29 cellular contexts compared by ENCODE assay signal in genomic region chr10:111885919-111886318, GRCh38.
"Had no signal": no experiment of that assay in that cellular context is flagged by ENCODE, and none has a peak within 500 bp of the region (broad histone marks: within the 10 kb centered on the region; RNA-seq: fewer than 3 reads in every experiment).

No MANE protein-coding gene starts in this region.

- H3K4me3 Mint-ChIP-seq: stimulated activated effector memory CD8-positive, alpha-beta T cell treated with anti-CD3 and anti-CD28 coated beads, Interleukin-12 subunit alpha, Interleukin-12 subunit beta, amount 100 ng/mL, for 72 hours; stimulated activated memory B cell treated with anti-CD40 and anti-IgM and Interleukin-4, amounts not matched to agents 10 μg/mL and 1 μg/mL and 100 μg/mL, for 72 hours; stimulated activated naive B cell treated with anti-CD40 and anti-IgM and Interleukin-4, amounts not matched to agents 10 μg/mL and 1 μg/mL and 100 μg/mL, for 72 hours; stimulated activated naive CD8-positive, alpha-beta T cell treated with anti-CD3 and anti-CD28 coated beads, Interleukin-15, amount 100 ng/mL, for 72 hours; stimulated activated naive CD8-positive, alpha-beta T cell treated with anti-CD3 and anti-CD28 coated beads, Interleukin-15, Interleukin-2, amounts not matched to agents 100 ng/mL and 50 ng/mL, for 24 hours; type B pancreatic cell had no signal

- ATAC-seq: stimulated activated effector memory CD8-positive, alpha-beta T cell treated with anti-CD3 and anti-CD28 coated beads, Interleukin-12 subunit alpha, Interleukin-12 subunit beta, amount 100 ng/mL, for 72 hours; stimulated activated memory B cell treated with anti-CD40 and anti-IgM and Interleukin-4, amounts not matched to agents 10 μg/mL and 1 μg/mL and 100 μg/mL, for 72 hours; stimulated activated naive B cell treated with anti-CD40 and anti-IgM and Interleukin-4, amounts not matched to agents 10 μg/mL and 1 μg/mL and 100 μg/mL, for 72 hours; stimulated activated naive CD8-positive, alpha-beta T cell treated with anti-CD3 and anti-CD28 coated beads, Interleukin-15, amount 100 ng/mL, for 72 hours; stimulated activated naive CD8-positive, alpha-beta T cell treated with anti-CD3 and anti-CD28 coated beads, Interleukin-15, Interleukin-2, amounts not matched to agents 100 U/mL and 50 U/mL, for 24 hours; upper lobe of right lung had no signal

- H3K9me3 ChIP-seq: suprapubic skin, testis, thoracic aorta, thyroid gland, tibial artery, transverse colon, upper lobe of left lung, upper lobe of right lung, uterus, vagina had no signal

- H3K4me1 ChIP-seq: stomach, suprapubic skin, testis, thyroid gland, tibial artery, tibial nerve, transverse colon, upper lobe of left lung, upper lobe of right lung, uterus, vagina had no signal

- H3K27ac Mint-ChIP-seq: stimulated activated effector memory CD8-positive, alpha-beta T cell treated with anti-CD3 and anti-CD28 coated beads, Interleukin-12 subunit alpha, Interleukin-12 subunit beta, amount 100 ng/mL, for 72 hours; stimulated activated memory B cell treated with anti-CD40 and anti-IgM and Interleukin-4, amounts not matched to agents 10 μg/mL and 1 μg/mL and 100 μg/mL, for 72 hours; stimulated activated naive B cell treated with anti-CD40 and anti-IgM and Interleukin-4, amounts not matched to agents 10 μg/mL and 1 μg/mL and 100 μg/mL, for 72 hours; stimulated activated naive CD8-positive, alpha-beta T cell treated with anti-CD3 and anti-CD28 coated beads, Interleukin-15, amount 100 ng/mL, for 72 hours; stimulated activated naive CD8-positive, alpha-beta T cell treated with anti-CD3 and anti-CD28 coated beads, Interleukin-15, Interleukin-2, amounts not matched to agents 100 ng/mL and 50 ng/mL, for 24 hours; type B pancreatic cell had no signal

- H3K36me3 ChIP-seq: stomach, suprapubic skin, thoracic aorta, thyroid gland, tibial artery, tibial nerve, transverse colon, upper lobe of left lung, upper lobe of right lung, uterus, vagina had no signal

- H3K4me3 ChIP-seq: stomach, suprapubic skin, testis, thoracic aorta, thyroid gland, tibial artery, tibial nerve, transverse colon, upper lobe of left lung, upper lobe of right lung, uterus, vagina had no signal

- H3K27me3 Mint-ChIP-seq: stimulated activated memory B cell treated with anti-CD40 and anti-IgM and Interleukin-4, amounts not matched to agents 10 μg/mL and 1 μg/mL and 100 μg/mL, for 72 hours; stimulated activated naive B cell treated with anti-CD40 and anti-IgM and Interleukin-4, amounts not matched to agents 10 μg/mL and 1 μg/mL and 100 μg/mL, for 72 hours had no signal

- H3K27me3 ChIP-seq: stomach, suprapubic skin, testis, thyroid gland, tibial artery, tibial nerve, transverse colon, upper lobe of left lung, upper lobe of right lung, uterus, vagina had no signal

- H3K36me3 Mint-ChIP-seq: stimulated activated effector memory CD8-positive, alpha-beta T cell treated with anti-CD3 and anti-CD28 coated beads, Interleukin-12 subunit alpha, Interleukin-12 subunit beta, amount 100 ng/mL, for 72 hours; stimulated activated memory B cell treated with anti-CD40 and anti-IgM and Interleukin-4, amounts not matched to agents 10 μg/mL and 1 μg/mL and 100 μg/mL, for 72 hours; type B pancreatic cell had no signal

- DNase-seq: stimulated activated CD4-positive, alpha-beta T cell treated with anti-CD3 and anti-CD28 coated beads, Interleukin-2, amount 100 ng/mL, for 48 hours; stimulated activated CD4-positive, alpha-beta T cell treated with anti-CD3 and anti-CD28 coated beads, Interleukin-4, amount 100 ng/mL, for 1 hour; stimulated activated CD4-positive, alpha-beta T cell treated with anti-CD3 and anti-CD28 coated beads, Interleukin-4, amount 100 ng/mL, for 24 hours; stimulated activated CD4-positive, alpha-beta T cell treated with anti-CD3 and anti-CD28 coated beads, Interleukin-4, amount 100 ng/mL, for 4 hours; stimulated activated CD8-positive, alpha-beta memory T cell treated with anti-CD3 and anti-CD28 coated beads, Interleukin-4, amount 100 ng/mL, for 48 hours; stimulated activated naive B cell treated with anti-CD40 and anti-IgM and Interleukin-4, amounts not matched to agents 10 μg/mL and 1 μg/mL and 100 μg/mL, for 72 hours; stimulated activated naive CD4-positive, alpha-beta T cell; stimulated activated naive CD4-positive, alpha-beta T cell treated with Interleukin-2 at 50 U/mL for 16 hours; stimulated activated naive CD8-positive, alpha-beta T cell treated with anti-CD3 and anti-CD28 coated beads, Interleukin-15, amount 100 ng/mL, for 72 hours; stimulated activated naive CD8-positive, alpha-beta T cell treated with anti-CD3 and anti-CD28 coated beads, Interleukin-15, Interleukin-2, amounts not matched to agents 100 U/mL and 50 U/mL, for 24 hours; stomach; substantia nigra; testis; thyroid gland; tibial artery; transverse colon; trophoblast cell; upper lobe of left lung; upper lobe of right lung; uterus had no signal

- H3K4me1 Mint-ChIP-seq: stimulated activated effector memory CD8-positive, alpha-beta T cell treated with anti-CD3 and anti-CD28 coated beads, Interleukin-12 subunit alpha, Interleukin-12 subunit beta, amount 100 ng/mL, for 72 hours; stimulated activated memory B cell treated with anti-CD40 and anti-IgM and Interleukin-4, amounts not matched to agents 10 μg/mL and 1 μg/mL and 100 μg/mL, for 72 hours; stimulated activated naive B cell treated with anti-CD40 and anti-IgM and Interleukin-4, amounts not matched to agents 10 μg/mL and 1 μg/mL and 100 μg/mL, for 72 hours; stimulated activated naive CD8-positive, alpha-beta T cell treated with anti-CD3 and anti-CD28 coated beads, Interleukin-15, amount 100 ng/mL, for 72 hours had no signal

- FAIRE-seq: urothelium cell line had no signal

- H3K27ac ChIP-seq: stomach, suprapubic skin, testis, thoracic aorta, thyroid gland, tibial artery, tibial nerve, transverse colon, upper lobe of left lung, upper lobe of right lung, uterus, vagina had no signal
